In the genomic region with DNA sequence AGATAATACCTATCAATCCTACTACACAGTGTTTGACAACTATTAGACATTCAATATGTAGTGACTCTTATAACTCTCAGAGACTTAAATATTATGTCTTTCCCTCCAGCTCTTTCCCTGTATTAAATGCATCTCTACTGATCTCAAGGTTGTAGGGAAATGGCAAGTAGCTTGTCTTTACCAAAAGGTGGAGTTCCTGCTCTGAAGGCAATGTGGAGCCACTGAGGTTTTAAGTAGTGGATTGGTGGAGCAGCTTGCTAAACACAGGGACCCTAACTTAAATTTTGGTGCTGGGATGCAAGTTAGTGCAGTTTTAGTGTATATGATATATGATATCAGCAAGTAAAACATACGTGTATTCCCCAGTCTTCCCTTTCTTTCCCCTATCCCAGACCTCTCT, we compare ENCODE assay signal across 2 cellular contexts.
TF ChIP-seq lines count a peak whose summit lies in the region.

No MANE protein-coding gene starts in this region.

TF ChIP-seq in GM12878, 131 proteins besides CTCF, POLR2A, EP300 and RAD21:
- TF ChIP-seq NFXL1 (IDR thresholded peaks at IDR 0.05; ENCODE audit: borderline replicate concordance) = no peak
- no peak for TF ChIP-seq FOS (IDR thresholded peaks at IDR 0.05; ENCODE audit: borderline replicate concordance, extremely low read depth, insufficient read length)
- TF ChIP-seq ZNF622 (IDR thresholded peaks at IDR 0.05) = no peak
- TF ChIP-seq, protein P1, sequence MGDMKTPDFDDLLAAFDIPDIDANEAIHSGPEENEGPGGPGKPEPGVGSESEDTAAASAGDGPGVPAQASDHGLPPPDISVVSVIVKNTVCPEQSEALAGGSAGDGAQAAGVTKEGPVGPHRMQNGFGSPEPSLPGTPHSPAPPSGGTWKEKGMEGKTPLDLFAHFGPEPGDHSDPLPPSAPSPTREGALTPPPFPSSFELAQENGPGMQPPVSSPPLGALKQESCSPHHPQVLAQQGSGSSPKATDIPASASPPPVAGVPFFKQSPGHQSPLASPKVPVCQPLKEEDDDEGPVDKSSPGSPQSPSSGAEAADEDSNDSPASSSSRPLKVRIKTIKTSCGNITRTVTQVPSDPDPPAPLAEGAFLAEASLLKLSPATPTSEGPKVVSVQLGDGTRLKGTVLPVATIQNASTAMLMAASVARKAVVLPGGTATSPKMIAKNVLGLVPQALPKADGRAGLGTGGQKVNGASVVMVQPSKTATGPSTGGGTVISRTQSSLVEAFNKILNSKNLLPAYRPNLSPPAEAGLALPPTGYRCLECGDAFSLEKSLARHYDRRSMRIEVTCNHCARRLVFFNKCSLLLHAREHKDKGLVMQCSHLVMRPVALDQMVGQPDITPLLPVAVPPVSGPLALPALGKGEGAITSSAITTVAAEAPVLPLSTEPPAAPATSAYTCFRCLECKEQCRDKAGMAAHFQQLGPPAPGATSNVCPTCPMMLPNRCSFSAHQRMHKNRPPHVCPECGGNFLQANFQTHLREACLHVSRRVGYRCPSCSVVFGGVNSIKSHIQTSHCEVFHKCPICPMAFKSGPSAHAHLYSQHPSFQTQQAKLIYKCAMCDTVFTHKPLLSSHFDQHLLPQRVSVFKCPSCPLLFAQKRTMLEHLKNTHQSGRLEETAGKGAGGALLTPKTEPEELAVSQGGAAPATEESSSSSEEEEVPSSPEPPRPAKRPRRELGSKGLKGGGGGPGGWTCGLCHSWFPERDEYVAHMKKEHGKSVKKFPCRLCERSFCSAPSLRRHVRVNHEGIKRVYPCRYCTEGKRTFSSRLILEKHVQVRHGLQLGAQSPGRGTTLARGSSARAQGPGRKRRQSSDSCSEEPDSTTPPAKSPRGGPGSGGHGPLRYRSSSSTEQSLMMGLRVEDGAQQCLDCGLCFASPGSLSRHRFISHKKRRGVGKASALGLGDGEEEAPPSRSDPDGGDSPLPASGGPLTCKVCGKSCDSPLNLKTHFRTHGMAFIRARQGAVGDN (IDR thresholded peaks at IDR 0.05) = no peak
- no peak for TF ChIP-seq EZH2 (IDR thresholded peaks at IDR 0.05; ENCODE audit: borderline replicate concordance, control insufficient read depth, low read depth, low read length)

TF ChIP-seq in HepG2, 621 proteins besides CTCF, POLR2A, EP300 and RAD21:
- TF ChIP-seq MBNL3 (CRISPR knock-in tag; conservative IDR thresholded peaks at IDR 0.05) = no peak
- TF ChIP-seq, protein P2, sequence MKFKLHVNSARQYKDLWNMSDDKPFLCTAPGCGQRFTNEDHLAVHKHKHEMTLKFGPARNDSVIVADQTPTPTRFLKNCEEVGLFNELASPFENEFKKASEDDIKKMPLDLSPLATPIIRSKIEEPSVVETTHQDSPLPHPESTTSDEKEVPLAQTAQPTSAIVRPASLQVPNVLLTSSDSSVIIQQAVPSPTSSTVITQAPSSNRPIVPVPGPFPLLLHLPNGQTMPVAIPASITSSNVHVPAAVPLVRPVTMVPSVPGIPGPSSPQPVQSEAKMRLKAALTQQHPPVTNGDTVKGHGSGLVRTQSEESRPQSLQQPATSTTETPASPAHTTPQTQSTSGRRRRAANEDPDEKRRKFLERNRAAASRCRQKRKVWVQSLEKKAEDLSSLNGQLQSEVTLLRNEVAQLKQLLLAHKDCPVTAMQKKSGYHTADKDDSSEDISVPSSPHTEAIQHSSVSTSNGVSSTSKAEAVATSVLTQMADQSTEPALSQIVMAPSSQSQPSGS (CRISPR knock-in tag; IDR thresholded peaks at IDR 0.05) = no peak
- no peak for TF ChIP-seq NFYC (CRISPR knock-in tag; IDR thresholded peaks at IDR 0.05)
- TF ChIP-seq, protein P3, sequence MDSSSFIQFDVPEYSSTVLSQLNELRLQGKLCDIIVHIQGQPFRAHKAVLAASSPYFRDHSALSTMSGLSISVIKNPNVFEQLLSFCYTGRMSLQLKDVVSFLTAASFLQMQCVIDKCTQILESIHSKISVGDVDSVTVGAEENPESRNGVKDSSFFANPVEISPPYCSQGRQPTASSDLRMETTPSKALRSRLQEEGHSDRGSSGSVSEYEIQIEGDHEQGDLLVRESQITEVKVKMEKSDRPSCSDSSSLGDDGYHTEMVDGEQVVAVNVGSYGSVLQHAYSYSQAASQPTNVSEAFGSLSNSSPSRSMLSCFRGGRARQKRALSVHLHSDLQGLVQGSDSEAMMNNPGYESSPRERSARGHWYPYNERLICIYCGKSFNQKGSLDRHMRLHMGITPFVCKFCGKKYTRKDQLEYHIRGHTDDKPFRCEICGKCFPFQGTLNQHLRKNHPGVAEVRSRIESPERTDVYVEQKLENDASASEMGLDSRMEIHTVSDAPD (CRISPR knock-in tag; IDR thresholded peaks at IDR 0.05) = no peak
TF ChIP-seq in HepG2: peak in this region for 0.
